ENCODE assay signal across 10 cellular contexts in the genomic region with DNA sequence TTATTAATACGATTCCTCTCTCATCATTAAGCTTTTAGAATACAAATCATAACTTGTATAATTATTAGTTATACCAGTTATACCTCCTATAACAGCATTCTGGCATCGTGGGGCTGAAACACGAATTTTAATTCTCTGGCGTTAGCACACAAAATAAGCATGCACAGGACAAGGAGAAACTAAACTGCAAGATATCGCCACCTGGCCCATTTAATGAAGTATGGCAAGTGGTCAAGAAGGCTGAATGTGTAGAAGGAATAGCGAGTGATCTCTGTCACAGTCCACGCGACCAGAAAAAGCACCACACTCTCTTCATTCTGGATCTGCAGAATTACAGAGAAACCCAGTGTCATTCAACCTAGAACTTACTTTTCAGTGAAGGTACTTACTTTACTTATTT. TPM values are rescaled to one million over a fixed set of nuclear protein-coding genes. Genes with fewer than 3 reads are reported as not detected.
A peak's percentile ranks its signal among the peaks of the same experiment; 100 is the strongest.
DNase-seq lines count a peak whose midpoint lies in the region; ATAC-seq and TF ChIP-seq lines count a peak whose summit lies in the region.
"Had no signal": no experiment of that assay in that cellular context is flagged by ENCODE, and none has a peak within 500 bp of the region (broad histone marks: within the 10 kb centered on the region; RNA-seq: fewer than 3 reads in every experiment).

No MANE protein-coding gene starts in this region.

- H3K27ac Mint-ChIP-seq in stimulated activated memory B cell treated with anti-CD40 and anti-IgM and Interleukin-4, amounts not matched to agents 10 μg/mL and 1 μg/mL and 100 μg/mL, for 72 hours, result no peak overlapping the region
- H3K27ac Mint-ChIP-seq in activated T-helper 17 cell treated with anti-CD3 and anti-CD28 coated beads, Interleukin-2, amount 50 U/mL, for 72 hours, result no peak overlapping the region

- H3K4me3 Mint-ChIP-seq in stimulated activated memory B cell treated with anti-CD40 and anti-IgM and Interleukin-4, amounts not matched to agents 10 μg/mL and 1 μg/mL and 100 μg/mL, for 72 hours, result no peak overlapping the region
- H3K4me3 Mint-ChIP-seq in activated T-helper 17 cell treated with anti-CD3 and anti-CD28 coated beads, Interleukin-2, amount 50 U/mL, for 72 hours, result no peak overlapping the region

- no peaks in the 10 kb centered on the region for H3K27me3 Mint-ChIP-seq in stimulated activated memory B cell treated with anti-CD40 and anti-IgM and Interleukin-4, amounts not matched to agents 10 μg/mL and 1 μg/mL and 100 μg/mL, for 72 hours
- H3K27me3 Mint-ChIP-seq in activated T-helper 17 cell treated with anti-CD3 and anti-CD28 coated beads, Interleukin-2, amount 50 U/mL, for 72 hours, result no peaks in the 10 kb centered on the region

- H3K4me3 ChIP-seq in H7 (ENCODE audit: insufficient read depth, low read depth, low read length), result no peak overlapping the region
- H3K4me3 ChIP-seq: skin epidermis had no signal

- no peaks in the 10 kb centered on the region for H3K4me1 Mint-ChIP-seq in stimulated activated memory B cell treated with anti-CD40 and anti-IgM and Interleukin-4, amounts not matched to agents 10 μg/mL and 1 μg/mL and 100 μg/mL, for 72 hours
- H3K4me1 Mint-ChIP-seq in activated T-helper 17 cell treated with anti-CD3 and anti-CD28 coated beads, Interleukin-2, amount 50 U/mL, for 72 hours, result no peaks in the 10 kb centered on the region

- ATAC-seq in SK-N-SH treated with all-trans-retinoic acid at 6 μM for 48 hours (peak; percentile 75), HG02759 (IDR thresholded peaks at IDR 0.05; ENCODE audit: unreplicated experiment) (no peak)
- no peak for ATAC-seq in stimulated activated memory B cell treated with anti-CD40 and anti-IgM and Interleukin-4, amounts not matched to agents 10 μg/mL and 1 μg/mL and 100 μg/mL, for 72 hours
- no peak for ATAC-seq in activated T-helper 17 cell treated with anti-CD3 and anti-CD28 coated beads, Interleukin-2, amount 50 U/mL, for 72 hours (replicated peaks)

- no peaks in the 10 kb centered on the region for H3K9me3 Mint-ChIP-seq in stimulated activated memory B cell treated with anti-CD40 and anti-IgM and Interleukin-4, amounts not matched to agents 10 μg/mL and 1 μg/mL and 100 μg/mL, for 72 hours
- H3K9me3 Mint-ChIP-seq in activated T-helper 17 cell treated with anti-CD3 and anti-CD28 coated beads, Interleukin-2, amount 50 U/mL, for 72 hours, result no peaks in the 10 kb centered on the region

- H3K36me3 ChIP-seq in H7 (replicated peaks; ENCODE audit: control insufficient read depth, insufficient read depth, low read length), result no peaks in the 10 kb centered on the region

- DNase-seq in CMK (ENCODE audit: low read depth) (peak; percentile 8), H7 (peak; percentile 43), iPS-NIHi7 (ENCODE audit: extremely low spot score) (peak; percentile 25), NCI-H2029 (lab: John Stamatoyannopoulos, UW) (no peak)
- DNase-seq: cortex of kidney had no signal

- no peaks in the 10 kb centered on the region for H3K36me3 Mint-ChIP-seq in stimulated activated memory B cell treated with anti-CD40 and anti-IgM and Interleukin-4, amounts not matched to agents 10 μg/mL and 1 μg/mL and 100 μg/mL, for 72 hours
- no peaks in the 10 kb centered on the region for H3K36me3 Mint-ChIP-seq in activated T-helper 17 cell treated with anti-CD3 and anti-CD28 coated beads, Interleukin-2, amount 50 U/mL, for 72 hours (ENCODE audit: low read depth)

- H3K27me3 ChIP-seq in H7 (ENCODE audit: control insufficient read depth, insufficient read depth, low read length), result no peaks in the 10 kb centered on the region

TF ChIP-seq in SK-N-SH treated with all-trans-retinoic acid at 6 μM for 48 hours, 23 proteins besides CTCF, POLR2A, EP300 and RAD21:
- no peak for TF ChIP-seq PPARA (CRISPR knock-in tag; IDR thresholded peaks at IDR 0.05; ENCODE audit: borderline replicate concordance)
- no peak for TF ChIP-seq ESRRG (CRISPR knock-in tag; IDR thresholded peaks at IDR 0.05)
- TF ChIP-seq ISL1 (CRISPR knock-in tag; IDR thresholded peaks at IDR 0.05), result no peak
- TF ChIP-seq ZNF70 (CRISPR knock-in tag; IDR thresholded peaks at IDR 0.05), result no peak

RNA-seq across cellular contexts. Expression of gene HACD1, which starts 18.1 kb away (rescaled TPM):
- 12.2 and 22.4 TPM in 2 replicates for total RNA-seq in H7 (2014; rRNA removed; shearing (Covaris generic))
- total RNA-seq in activated T-helper 17 cell treated with anti-CD3 and anti-CD28 coated beads, Interleukin-2, amount 50 U/mL, for 72 hours, result 1 to 10 TPM; 1.6 to 3.5 TPM

RNA-seq across cellular contexts. Expression of gene STAM, which starts 44.9 kb away (rescaled TPM):
- total RNA-seq in H7 (2014; rRNA removed; shearing (Covaris generic)), result 21.6 and 25.4 TPM in 2 replicates
- total RNA-seq in activated T-helper 17 cell treated with anti-CD3 and anti-CD28 coated beads, Interleukin-2, amount 50 U/mL, for 72 hours, result 10 to 100 TPM; 27.0 to 35.4 TPM
